1 cellular context compared by ENCODE assay signal in genomic region chr12:57765003-57765697, GRCh38.
TF ChIP-seq lines count a peak whose summit lies in the region.

No MANE protein-coding gene starts in this region.

TF ChIP-seq in HCT116, 20 proteins besides CTCF, POLR2A, EP300 and RAD21 (continued from another document):
- TF ChIP-seq TCF7L2 (IDR thresholded peaks at IDR 0.05; ENCODE audit: borderline replicate concordance, extremely low read depth, insufficient read depth, insufficient read length) = no peak
- TF ChIP-seq ELF1 (IDR thresholded peaks at IDR 0.05; ENCODE audit: borderline replicate concordance, low read depth) = no peak
- TF ChIP-seq SIN3A (IDR thresholded peaks at IDR 0.05; ENCODE audit: low read depth) = no peak
- peak; percentile 49; the same call in 1 of the 2 replicates for TF ChIP-seq ZFX (IDR thresholded peaks at IDR 0.05)
- no peak for TF ChIP-seq MAX (IDR thresholded peaks at IDR 0.05)
